Comparison of ENCODE assay signal across 1 cellular context in genomic region chr13:20801704-20802103, GRCh38.
TF ChIP-seq lines count a peak whose summit lies in the region.

No MANE protein-coding gene starts in this region.

TF ChIP-seq in HepG2, 621 proteins besides CTCF, POLR2A, EP300 and RAD21:
- no peak for TF ChIP-seq ZBTB40 (IDR thresholded peaks at IDR 0.05)
- TF ChIP-seq ZBTB40 (CRISPR knock-in tag; IDR thresholded peaks at IDR 0.05) = no peak
- no peak for TF ChIP-seq MTA3 (CRISPR knock-in tag; IDR thresholded peaks at IDR 0.05)
- no peak for TF ChIP-seq ZNF225 (CRISPR knock-in tag; IDR thresholded peaks at IDR 0.05)
- TF ChIP-seq PREB (CRISPR knock-in tag; IDR thresholded peaks at IDR 0.05) = no peak
- no peak for TF ChIP-seq HOXA7 (CRISPR knock-in tag; IDR thresholded peaks at IDR 0.05)
- TF ChIP-seq DMAP1 (CRISPR knock-in tag; IDR thresholded peaks at IDR 0.05) = no peak
- no peak for TF ChIP-seq NR1H2 (CRISPR knock-in tag; IDR thresholded peaks at IDR 0.05; ENCODE audit: borderline replicate concordance, low read depth)
- no peak for TF ChIP-seq ZNF510 (CRISPR knock-in tag; IDR thresholded peaks at IDR 0.05; ENCODE audit: low read depth)
- TF ChIP-seq IRX3 (CRISPR knock-in tag; IDR thresholded peaks at IDR 0.05; ENCODE audit: borderline replicate concordance, low read depth) = no peak
